In genomic region chr3:128229077-128229837, GRCh38 we compare ENCODE assay signal across 23 cellular contexts.
"Had no signal": no experiment of that assay in that cellular context is flagged by ENCODE, and none has a peak within 500 bp of the region (broad histone marks: within the 10 kb centered on the region; RNA-seq: fewer than 3 reads in every experiment).

No MANE protein-coding gene starts in this region.

- H2AFZ ChIP-seq: parathyroid adenoma had no signal

- ATAC-seq: naive thymus-derived CD4-positive, alpha-beta T cell; psoas muscle; stimulated activated effector memory CD8-positive, alpha-beta T cell treated with anti-CD3 and anti-CD28 coated beads, Interleukin-12 subunit alpha, Interleukin-12 subunit beta, amount 100 ng/mL, for 72 hours had no signal

- H3K27me3 ChIP-seq: breast epithelium, esophagus squamous epithelium, thyroid gland had no signal

- H3K4me3 ChIP-seq: breast epithelium, esophagus squamous epithelium, psoas muscle, skin epidermis, thyroid gland had no signal

- DNase-seq: activated CD4-positive, alpha-beta T cell treated with anti-CD3 and anti-CD28 coated beads for 4 hours; activated CD4-positive, alpha-beta T cell treated with anti-CD3 and anti-CD28 coated beads, Interleukin-2, amount 50 U/mL, for 4 hours; activated CD8-positive, alpha-beta memory T cell treated with anti-CD3 and anti-CD28 coated beads for 24 hours; activated gamma-delta T cell treated with Interleukin-2 at 50 U/mL for 16 hours; activated naive CD4-positive, alpha-beta T cell treated with anti-CD3 and anti-CD28 coated beads, Interleukin-2, amount 50 U/mL, for 16 hours; amniotic stem cell; effector CD8-positive, alpha-beta T cell; esophagus squamous epithelium; midbrain; naive thymus-derived CD4-positive, alpha-beta T cell; nucleus accumbens; psoas muscle; stimulated activated CD4-positive, alpha-beta T cell treated with anti-CD3 and anti-CD28 coated beads, Interleukin-12 subunit alpha, Interleukin-12 subunit beta, amount 100 ng/mL, for 4 hours; stimulated activated CD4-positive, alpha-beta T cell treated with anti-CD3 and anti-CD28 coated beads, Interleukin-4, amount 100 ng/mL, for 1 hour; SW 1271; T-helper 9 cell; thyroid gland had no signal

- H3K4me1 ChIP-seq: breast epithelium, psoas muscle had no signal

- H3K9ac ChIP-seq: parathyroid adenoma had no signal

- H3K36me3 ChIP-seq: breast epithelium, esophagus squamous epithelium, thyroid gland had no signal

- H3K27ac ChIP-seq: breast epithelium, epithelial cell of prostate, parathyroid adenoma, psoas muscle, skin epidermis, VCaP had no signal

- H3K9me3 ChIP-seq: breast epithelium, esophagus squamous epithelium, psoas muscle, thyroid gland had no signal
